ENCODE assay signal across 23 cellular contexts in genomic region chr5:115930630-115931337, GRCh38. TPM values are rescaled to one million over a fixed set of nuclear protein-coding genes. Genes with fewer than 3 reads are reported as not detected.
"Had no signal": no experiment of that assay in that cellular context is flagged by ENCODE, and none has a peak within 500 bp of the region (broad histone marks: within the 10 kb centered on the region; RNA-seq: fewer than 3 reads in every experiment).

No MANE protein-coding gene starts in this region.

- FAIRE-seq: TTC549 had no signal

- H3K27me3 ChIP-seq: right lobe of liver, stomach, suprapubic skin, tibial nerve had no signal

- H3K27ac Mint-ChIP-seq: activated naive CD4-positive, alpha-beta T cell treated with anti-CD3 and anti-CD28 coated beads, Interleukin-2, amount 50 U/mL, for 24 hours; activated T-cell treated with anti-CD3 and anti-CD28 coated beads, Interleukin-2, amount 50 U/mL, for 72 hours; immature natural killer cell; naive thymus-derived CD4-positive, alpha-beta T cell; stimulated activated memory B cell treated with anti-CD40 and anti-IgM and Interleukin-4, amounts not matched to agents 10 μg/mL and 1 μg/mL and 100 μg/mL, for 72 hours had no signal

- H3K27ac ChIP-seq: right lobe of liver, skin epidermis, stomach, suprapubic skin, tibial nerve had no signal

- DNase-seq: activated CD4-positive, alpha-beta T cell treated with anti-CD3 and anti-CD28 coated beads, Interleukin-2, amount 50 U/mL, for 4 hours; activated gamma-delta T cell; activated T-cell treated with anti-CD3 and anti-CD28 coated beads, Interleukin-2, amount 50 U/mL, for 72 hours; aorta; central memory CD4-positive, alpha-beta T cell; dermis blood vessel endothelial cell; effector CD8-positive, alpha-beta T cell; erythroblast; immature natural killer cell; naive thymus-derived CD4-positive, alpha-beta T cell; occipital lobe; right lobe of liver; stomach had no signal

- H3K36me3 Mint-ChIP-seq: activated naive CD4-positive, alpha-beta T cell treated with anti-CD3 and anti-CD28 coated beads, Interleukin-2, amount 50 U/mL, for 24 hours; immature natural killer cell; naive thymus-derived CD4-positive, alpha-beta T cell; stimulated activated memory B cell treated with anti-CD40 and anti-IgM and Interleukin-4, amounts not matched to agents 10 μg/mL and 1 μg/mL and 100 μg/mL, for 72 hours had no signal

- H3K4me1 Mint-ChIP-seq: activated naive CD4-positive, alpha-beta T cell treated with anti-CD3 and anti-CD28 coated beads, Interleukin-2, amount 50 U/mL, for 24 hours; immature natural killer cell; neural crest cell; stimulated activated memory B cell treated with anti-CD40 and anti-IgM and Interleukin-4, amounts not matched to agents 10 μg/mL and 1 μg/mL and 100 μg/mL, for 72 hours had no signal

- H3K27me3 Mint-ChIP-seq: activated naive CD4-positive, alpha-beta T cell treated with anti-CD3 and anti-CD28 coated beads, Interleukin-2, amount 50 U/mL, for 24 hours; stimulated activated memory B cell treated with anti-CD40 and anti-IgM and Interleukin-4, amounts not matched to agents 10 μg/mL and 1 μg/mL and 100 μg/mL, for 72 hours had no signal

- H3K36me3 ChIP-seq: right lobe of liver, stomach, suprapubic skin, tibial nerve had no signal

- ATAC-seq: activated T-cell treated with anti-CD3 and anti-CD28 coated beads, Interleukin-2, amount 50 U/mL, for 72 hours; left lobe of liver; naive thymus-derived CD4-positive, alpha-beta T cell; right lobe of liver; stimulated activated memory B cell treated with anti-CD40 and anti-IgM and Interleukin-4, amounts not matched to agents 10 μg/mL and 1 μg/mL and 100 μg/mL, for 72 hours had no signal

- H3K4me3 Mint-ChIP-seq: activated naive CD4-positive, alpha-beta T cell treated with anti-CD3 and anti-CD28 coated beads, Interleukin-2, amount 50 U/mL, for 24 hours; activated T-cell treated with anti-CD3 and anti-CD28 coated beads, Interleukin-2, amount 50 U/mL, for 72 hours; immature natural killer cell; naive thymus-derived CD4-positive, alpha-beta T cell; neural crest cell; stimulated activated memory B cell treated with anti-CD40 and anti-IgM and Interleukin-4, amounts not matched to agents 10 μg/mL and 1 μg/mL and 100 μg/mL, for 72 hours had no signal

- H3K4me3 ChIP-seq: lung, right lobe of liver, skin epidermis, stomach, suprapubic skin, tibial nerve had no signal

- H3K4me1 ChIP-seq: right lobe of liver, stomach, suprapubic skin, tibial nerve had no signal

- H3K9me3 Mint-ChIP-seq: activated naive CD4-positive, alpha-beta T cell treated with anti-CD3 and anti-CD28 coated beads, Interleukin-2, amount 50 U/mL, for 24 hours; activated T-cell treated with anti-CD3 and anti-CD28 coated beads, Interleukin-2, amount 50 U/mL, for 72 hours; immature natural killer cell; naive thymus-derived CD4-positive, alpha-beta T cell; neural crest cell; stimulated activated memory B cell treated with anti-CD40 and anti-IgM and Interleukin-4, amounts not matched to agents 10 μg/mL and 1 μg/mL and 100 μg/mL, for 72 hours had no signal

- H3K9me3 ChIP-seq: right lobe of liver, stomach, suprapubic skin, tibial nerve had no signal

RNA-seq across cellular contexts. Expression of gene LVRN, which starts 31.5 kb away (rescaled TPM):
- total RNA-seq: kidney epithelial cell had no signal
- polyA plus RNA-seq: immature natural killer cell; naive thymus-derived CD4-positive, alpha-beta T cell had no signal
